27 cellular contexts compared by ENCODE assay signal in the genomic region with DNA sequence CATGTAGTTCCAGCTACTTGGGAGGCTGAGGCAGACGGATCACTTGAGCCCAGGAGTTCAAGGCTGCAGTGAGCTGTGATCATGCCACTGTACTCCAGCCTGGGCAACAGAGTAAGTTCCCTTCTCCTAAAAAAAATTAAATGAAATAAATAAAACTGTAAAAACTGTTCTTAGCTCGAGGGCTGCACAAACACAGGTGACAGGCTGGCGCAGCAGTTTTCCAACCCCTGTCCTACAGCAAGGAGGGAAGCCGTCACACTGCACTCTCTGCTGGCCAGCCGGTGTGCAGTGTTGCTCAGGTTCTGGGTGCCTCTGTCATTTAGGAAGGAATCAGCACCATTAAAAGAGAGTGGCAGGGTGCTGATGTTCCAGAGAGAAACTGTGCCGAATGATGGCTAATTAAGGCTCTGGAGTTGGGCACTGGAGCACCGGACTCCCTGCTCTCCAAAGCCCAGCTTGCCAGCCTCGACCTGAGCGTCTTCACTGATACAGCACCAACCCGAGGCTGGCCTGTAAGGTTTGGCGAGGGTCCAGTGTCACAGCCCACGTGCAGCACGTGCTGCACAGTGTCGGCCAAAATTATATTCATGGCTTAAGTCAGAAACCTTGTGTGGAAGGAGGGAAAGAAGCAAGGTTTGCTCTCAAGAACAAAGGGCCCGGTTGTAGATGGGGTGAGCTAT.
"Had no signal": no experiment of that assay in that cellular context is flagged by ENCODE, and none has a peak within 500 bp of the region (broad histone marks: within the 10 kb centered on the region; RNA-seq: fewer than 3 reads in every experiment).

No MANE protein-coding gene starts in this region.

- H3K9me3 ChIP-seq: ascending aorta, esophagus muscularis mucosa, gastrocnemius medialis had no signal

- H3K36me3 ChIP-seq: ascending aorta, esophagus muscularis mucosa, gastrocnemius medialis had no signal

- H3K27me3 ChIP-seq: ascending aorta, esophagus muscularis mucosa, gastrocnemius medialis had no signal

- H3K4me3 ChIP-seq: ascending aorta, esophagus muscularis mucosa, gastrocnemius medialis had no signal

- H3K27ac ChIP-seq: ascending aorta, esophagus muscularis mucosa, foreskin keratinocyte, gastrocnemius medialis had no signal

- DNase-seq: activated CD4-positive, alpha-beta memory T cell treated with anti-CD3 and anti-CD28 coated beads for 36 hours; activated CD4-positive, alpha-beta T cell treated with anti-CD3 and anti-CD28 coated beads for 36 hours; activated CD4-positive, alpha-beta T cell treated with anti-CD3 and anti-CD28 coated beads, Interleukin-2, amount 10 ng/mL, durations not matched to agents 24 days and 14 days; activated CD4-positive, CD25-positive, alpha-beta regulatory T cell; activated CD4-positive, CD25-positive, alpha-beta regulatory T cell treated with anti-CD3 and anti-CD28 coated beads, Interleukin-2, amount 50 U/mL, for 72 hours; activated CD8-positive, alpha-beta memory T cell treated with anti-CD3 and anti-CD28 coated beads, Interleukin-2, amount 10 ng/mL, durations not matched to agents 7 days and 5 days; activated CD8-positive, alpha-beta memory T cell treated with anti-CD3 and anti-CD28 coated beads, Interleukin-2, amount 50 U/mL, for 4 hours; activated CD8-positive, alpha-beta T cell treated with anti-CD3 and anti-CD28 coated beads, Interleukin-2, amount 10 ng/mL, durations not matched to agents 7 days and 5 days; activated gamma-delta T cell; activated naive CD4-positive, alpha-beta T cell; activated naive CD4-positive, alpha-beta T cell treated with anti-CD3 and anti-CD28 coated beads, Interleukin-2, amount 10 ng/mL, durations not matched to agents 7 days and 5 days; activated naive CD8-positive, alpha-beta T cell treated with anti-CD3 and anti-CD28 coated beads, Interleukin-2, amount 10 ng/mL, durations not matched to agents 7 days and 5 days; activated T-cell treated with anti-CD3 and anti-CD28 coated beads, Interleukin-2, amount 50 U/mL, for 1 hour; activated T-cell treated with anti-CD3 and anti-CD28 coated beads, Interleukin-2, amount 50 U/mL, for 48 hours; caudate nucleus; cortex of kidney; dermis blood vessel endothelial cell; effector CD4-positive, alpha-beta T cell; effector memory CD8-positive, alpha-beta T cell; erythroblast; foreskin keratinocyte; gastrocnemius medialis; glutamatergic neuron; T-helper 2 cell had no signal

- ATAC-seq: activated CD4-positive, alpha-beta T cell treated with anti-CD3 and anti-CD28 coated beads for 36 hours; activated CD8-positive, alpha-beta memory T cell treated with anti-CD3 and anti-CD28 coated beads, Interleukin-2, amount 10 ng/mL, durations not matched to agents 7 days and 5 days; activated CD8-positive, alpha-beta T cell treated with anti-CD3 and anti-CD28 coated beads, Interleukin-2, amount 10 ng/mL, durations not matched to agents 7 days and 5 days; activated naive CD4-positive, alpha-beta T cell treated with anti-CD3 and anti-CD28 coated beads, Interleukin-2, amount 50 U/mL, for 72 hours; effector memory CD8-positive, alpha-beta T cell; foreskin keratinocyte; gastrocnemius medialis had no signal

- H3K4me1 ChIP-seq: ascending aorta, foreskin keratinocyte had no signal
